ENCODE assay signal across 13 cellular contexts in the genomic region with DNA sequence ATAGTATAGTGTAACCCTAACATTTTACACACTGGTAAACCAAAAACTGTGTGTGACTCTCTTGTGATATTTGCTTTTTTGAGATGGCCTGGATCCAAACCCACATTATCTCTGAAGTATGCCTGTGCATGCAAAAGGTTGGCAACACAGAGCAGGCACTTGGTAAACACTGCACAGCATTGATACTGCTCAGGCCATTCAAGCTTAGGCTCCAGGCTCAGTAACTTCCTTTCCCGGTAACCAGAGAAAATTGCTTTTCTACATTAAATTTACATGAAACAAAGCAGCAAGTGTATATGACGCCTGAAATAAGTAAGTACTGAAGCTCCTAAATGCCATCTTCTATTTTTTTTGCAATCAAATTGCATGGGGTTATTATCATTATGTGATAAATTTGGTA.
"Had no signal": no experiment of that assay in that cellular context is flagged by ENCODE, and none has a peak within 500 bp of the region (broad histone marks: within the 10 kb centered on the region; RNA-seq: fewer than 3 reads in every experiment).

No MANE protein-coding gene starts in this region.

- ATAC-seq: activated CD8-positive, alpha-beta T cell treated with anti-CD3 and anti-CD28 coated beads for 36 hours; esophagus mucosa; sciatic nerve; stimulated activated effector memory CD8-positive, alpha-beta T cell treated with anti-CD3 and anti-CD28 coated beads, Interleukin-12 subunit alpha, Interleukin-12 subunit beta, amount 100 ng/mL, for 72 hours had no signal

- H3K4me3 ChIP-seq: cardiac muscle cell, neural progenitor cell had no signal

- DNase-seq: activated B cell treated with CpG ODN at 0.5 μM for 24 hours; activated CD4-positive, alpha-beta T cell treated with anti-CD3 and anti-CD28 coated beads for 48 hours; activated CD8-positive, alpha-beta T cell treated with anti-CD3 and anti-CD28 coated beads for 36 hours; activated effector memory CD4-positive, alpha-beta T cell treated with anti-CD3 and anti-CD28 coated beads, Interleukin-2, amount 50 U/mL, for 16 hours; activated T-cell treated with anti-CD3 and anti-CD28 coated beads, Interleukin-2, amount 50 U/mL, for 48 hours; islet precursor cell; naive B cell; stimulated activated CD4-positive, alpha-beta T cell treated with anti-CD3 and anti-CD28 coated beads, Interleukin-1b, Interleukin-23, amount 100 ng/mL, for 48 hours had no signal

- H3K27ac ChIP-seq: cardiac muscle cell, neural progenitor cell had no signal

- H3K27me3 ChIP-seq: cardiac muscle cell, neural progenitor cell had no signal

- H3K36me3 ChIP-seq: cardiac muscle cell, neural progenitor cell had no signal
